Comparison of ENCODE assay signal across 8 cellular contexts in genomic region chr6:7691675-7692452, GRCh38. TPM values are rescaled to one million over a fixed set of nuclear protein-coding genes. Genes with fewer than 3 reads are reported as not detected.
DNase-seq lines count a peak whose midpoint lies in the region; TF ChIP-seq lines count a peak whose summit lies in the region.
"Had no signal": no experiment of that assay in that cellular context is flagged by ENCODE, and none has a peak within 500 bp of the region (broad histone marks: within the 10 kb centered on the region; RNA-seq: fewer than 3 reads in every experiment).

No MANE protein-coding gene starts in this region.

- H3K27me3 ChIP-seq in GM23248 (replicated peaks; ENCODE audit: insufficient read depth) (no peaks in the 10 kb centered on the region), NT2/D1 (ENCODE audit: insufficient read depth, insufficient read length) (no peaks in the 10 kb centered on the region), dorsolateral prefrontal cortex (peaks cover 0 to 28% (median 0%) of the 10 kb centered on the region in 45 donors), tibial nerve (no peaks in the 10 kb centered on the region)

- no peak for TF ChIP-seq EP300 in tibial nerve (IDR thresholded peaks at IDR 0.05)

- H3K4me1 ChIP-seq in GM23248 (ENCODE audit: insufficient read depth) (peaks cover 16% of the 10 kb centered on the region), NT2/D1 (ENCODE audit: insufficient read depth, insufficient read length) (no peaks in the 10 kb centered on the region), tibial nerve (peaks cover 0 to 9% (median 0%) of the 10 kb centered on the region in 4 donors)

- H3K9me2 ChIP-seq in GM23248 (ENCODE audit: insufficient read depth): no peaks in the 10 kb centered on the region

- no peaks in the 10 kb centered on the region for H3K36me3 ChIP-seq in GM23248 (ENCODE audit: low read depth)
- H3K36me3 ChIP-seq in NT2/D1 (ENCODE audit: insufficient read depth, insufficient read length, low read length): no peaks in the 10 kb centered on the region
- H3K36me3 ChIP-seq in tibial nerve: no peaks in the 10 kb centered on the region

- TF ChIP-seq POLR2A in tibial nerve (IDR thresholded peaks at IDR 0.05): no peak

- 52 to 55% methylated on average over 21 of the region's 21 CpGs for WGBS in GM23248 (ENCODE audit: low coverage in 1 of 2, low lambda C conversion rate in 2 of 2, missing lambda C conversion rate in 2 of 2), 2 experiments
- WGBS in tibial nerve, 2 donors: 47 to 51% methylated on average over 21 of the region's 21 CpGs

- no peaks in the 10 kb centered on the region for H4K20me1 ChIP-seq in GM23248 (ENCODE audit: insufficient read depth)

- H3K9ac ChIP-seq in GM23248 (peak overlapping the region; percentile 70), NT2/D1 (ENCODE audit: insufficient read length, low read depth) (no peak overlapping the region)

- TF ChIP-seq CTCF in retinal pigment epithelial cell (conservative IDR thresholded peaks at IDR 0.05; ENCODE audit: low read depth, low read length): no peak
- no peak for TF ChIP-seq CTCF in dorsolateral prefrontal cortex (IDR thresholded peaks at IDR 0.05 in 54 of 56, conservative IDR thresholded peaks at IDR 0.05 in 2 of 56; ENCODE audit: low read depth in 1 of 56, partially characterized antibody in 56 of 56)
- TF ChIP-seq CTCF in tibial nerve (IDR thresholded peaks at IDR 0.05): no peak

- H3K9me3 ChIP-seq in GM23248 (ENCODE audit: low read depth) (no peaks in the 10 kb centered on the region), NT2/D1 (ENCODE audit: insufficient read depth, low read length) (no peaks in the 10 kb centered on the region), tibial nerve (no peaks in the 10 kb centered on the region)

- H3K4me2 ChIP-seq in GM23248 (ENCODE audit: unreplicated experiment): peak overlapping the region; percentile 59

- H3K4me3 ChIP-seq in GM23248: peak overlapping the region; percentile 55
- no peak overlapping the region for H3K4me3 ChIP-seq in NT2/D1 (ENCODE audit: insufficient read length, low read depth)
- H3K4me3 ChIP-seq in retinal pigment epithelial cell (ENCODE audit: low read length): peak overlapping the region; percentile 26
- no peak overlapping the region for H3K4me3 ChIP-seq in dorsolateral prefrontal cortex
- no peak overlapping the region for H3K4me3 ChIP-seq in tibial nerve

- DNase-seq in GM23248 (peak; percentile 88), NT2/D1 (ENCODE audit: low read depth, low spot score) (peak; percentile 15), epithelial cell of prostate (ENCODE audit: low read depth, low spot score) (peak; percentile 86), retinal pigment epithelial cell (ENCODE audit: low read depth) (no peak), dorsolateral prefrontal cortex (no peak), tibial nerve (ENCODE audit: low spot score in 2 of 2) (no peak), NCI-H1048 (lab: John Stamatoyannopoulos, UW) (no peak)
- DNase-seq: left ventricle myocardium superior had no signal

- H2AFZ ChIP-seq in GM23248: peak overlapping the region; percentile 62

- peaks cover 21% of the 10 kb centered on the region for H3F3A ChIP-seq in GM23248 (ENCODE audit: insufficient read depth)

- in situ Hi-C loops in GM23248 (cut with MboI): no loop called here

- H3K27ac ChIP-seq in GM23248: peak overlapping the region; percentile 72
- peak overlapping the region; percentile 97 for H3K27ac ChIP-seq in epithelial cell of prostate
- no peak overlapping the region for H3K27ac ChIP-seq in dorsolateral prefrontal cortex
- no peak overlapping the region for H3K27ac ChIP-seq in tibial nerve

- intact Hi-C loops in dorsolateral prefrontal cortex (cut with DNase I): no loop called here

- no peaks in the 10 kb centered on the region for H3K79me2 ChIP-seq in GM23248 (ENCODE audit: insufficient read depth)

RNA-seq across cellular contexts. Expression of gene BMP6, which starts 34.0 kb away (rescaled TPM):
- total RNA-seq in GM23248 (2014; rRNA removed; shearing (Covaris generic)): 4.6 and 10.3 TPM in 2 replicates
- polyA plus RNA-seq in GM23248 (2016; fragmentation: Nextera tagmentation; extraction: Ambion mirVana): 1.3 and 2.0 TPM in 2 replicates
- total RNA-seq in dorsolateral prefrontal cortex: 10 to 100 TPM in 6 of 120 experiments, 1 to 10 TPM in 113, under 1 TPM in 1; 0.64 to 18.3 (median 4.1) TPM
- 1 to 10 TPM; 4.8 to 8.8 (median 7.3) TPM for total RNA-seq in tibial nerve

Comparison
In these comparisons a context has a peak if more than half of its experiments do, and no peak if none do; other contexts are left out.
1. DNase-seq: peak in GM23248 (single experiment), NT2/D1 (single experiment) and epithelial cell of prostate (single experiment); none in retinal pigment epithelial cell (single experiment), dorsolateral prefrontal cortex (0 of 10), tibial nerve (0 of 2) and NCI-H1048 (single experiment).
2. H3K27ac ChIP-seq: peak in GM23248 (single experiment) and epithelial cell of prostate (single experiment); none in dorsolateral prefrontal cortex (0 of 59) and tibial nerve (0 of 4).
3. H3K4me3 ChIP-seq: peak in GM23248 (single experiment) and retinal pigment epithelial cell (single experiment); none in NT2/D1 (single experiment), dorsolateral prefrontal cortex (0 of 59) and tibial nerve (0 of 4).